ENCODE assay signal across 1 cellular context in the genomic region with DNA sequence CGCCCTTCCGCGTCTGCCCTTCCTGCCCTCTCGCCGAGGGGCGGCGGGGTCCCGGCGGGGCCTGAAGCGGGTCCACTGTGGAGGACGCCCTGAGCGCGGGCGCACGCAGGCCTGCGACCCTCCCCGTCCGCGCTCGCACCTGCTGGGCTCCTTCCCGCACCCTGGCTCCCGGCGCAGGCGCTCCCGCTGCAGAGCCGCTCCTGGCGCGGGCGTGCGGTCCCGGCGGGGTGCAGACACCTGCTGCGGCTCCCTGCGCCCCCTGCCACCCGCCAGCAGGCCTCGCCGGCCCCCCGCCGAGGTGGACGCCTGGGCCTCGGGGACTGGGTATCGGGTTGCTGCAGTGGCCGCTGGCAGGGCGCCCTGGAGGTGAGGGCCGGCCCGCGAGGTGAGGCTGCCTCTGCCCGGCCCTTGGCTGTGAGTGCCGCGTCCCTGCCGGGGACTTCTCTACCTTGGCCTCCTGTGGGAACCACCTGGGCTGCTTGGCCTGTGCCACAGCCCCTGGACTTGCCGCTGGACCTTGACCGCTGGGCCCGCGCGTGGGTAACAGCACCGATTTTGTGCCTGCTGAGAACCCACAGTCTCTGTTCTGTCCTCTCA.
A peak's percentile ranks its signal among the peaks of the same experiment; 100 is the strongest.
TF ChIP-seq lines count a peak whose summit lies in the region.

No MANE protein-coding gene starts in this region.

TF ChIP-seq in HepG2, 621 proteins besides CTCF, POLR2A, EP300 and RAD21 (continued from another document and continues in another):
- TF ChIP-seq, protein P1, sequence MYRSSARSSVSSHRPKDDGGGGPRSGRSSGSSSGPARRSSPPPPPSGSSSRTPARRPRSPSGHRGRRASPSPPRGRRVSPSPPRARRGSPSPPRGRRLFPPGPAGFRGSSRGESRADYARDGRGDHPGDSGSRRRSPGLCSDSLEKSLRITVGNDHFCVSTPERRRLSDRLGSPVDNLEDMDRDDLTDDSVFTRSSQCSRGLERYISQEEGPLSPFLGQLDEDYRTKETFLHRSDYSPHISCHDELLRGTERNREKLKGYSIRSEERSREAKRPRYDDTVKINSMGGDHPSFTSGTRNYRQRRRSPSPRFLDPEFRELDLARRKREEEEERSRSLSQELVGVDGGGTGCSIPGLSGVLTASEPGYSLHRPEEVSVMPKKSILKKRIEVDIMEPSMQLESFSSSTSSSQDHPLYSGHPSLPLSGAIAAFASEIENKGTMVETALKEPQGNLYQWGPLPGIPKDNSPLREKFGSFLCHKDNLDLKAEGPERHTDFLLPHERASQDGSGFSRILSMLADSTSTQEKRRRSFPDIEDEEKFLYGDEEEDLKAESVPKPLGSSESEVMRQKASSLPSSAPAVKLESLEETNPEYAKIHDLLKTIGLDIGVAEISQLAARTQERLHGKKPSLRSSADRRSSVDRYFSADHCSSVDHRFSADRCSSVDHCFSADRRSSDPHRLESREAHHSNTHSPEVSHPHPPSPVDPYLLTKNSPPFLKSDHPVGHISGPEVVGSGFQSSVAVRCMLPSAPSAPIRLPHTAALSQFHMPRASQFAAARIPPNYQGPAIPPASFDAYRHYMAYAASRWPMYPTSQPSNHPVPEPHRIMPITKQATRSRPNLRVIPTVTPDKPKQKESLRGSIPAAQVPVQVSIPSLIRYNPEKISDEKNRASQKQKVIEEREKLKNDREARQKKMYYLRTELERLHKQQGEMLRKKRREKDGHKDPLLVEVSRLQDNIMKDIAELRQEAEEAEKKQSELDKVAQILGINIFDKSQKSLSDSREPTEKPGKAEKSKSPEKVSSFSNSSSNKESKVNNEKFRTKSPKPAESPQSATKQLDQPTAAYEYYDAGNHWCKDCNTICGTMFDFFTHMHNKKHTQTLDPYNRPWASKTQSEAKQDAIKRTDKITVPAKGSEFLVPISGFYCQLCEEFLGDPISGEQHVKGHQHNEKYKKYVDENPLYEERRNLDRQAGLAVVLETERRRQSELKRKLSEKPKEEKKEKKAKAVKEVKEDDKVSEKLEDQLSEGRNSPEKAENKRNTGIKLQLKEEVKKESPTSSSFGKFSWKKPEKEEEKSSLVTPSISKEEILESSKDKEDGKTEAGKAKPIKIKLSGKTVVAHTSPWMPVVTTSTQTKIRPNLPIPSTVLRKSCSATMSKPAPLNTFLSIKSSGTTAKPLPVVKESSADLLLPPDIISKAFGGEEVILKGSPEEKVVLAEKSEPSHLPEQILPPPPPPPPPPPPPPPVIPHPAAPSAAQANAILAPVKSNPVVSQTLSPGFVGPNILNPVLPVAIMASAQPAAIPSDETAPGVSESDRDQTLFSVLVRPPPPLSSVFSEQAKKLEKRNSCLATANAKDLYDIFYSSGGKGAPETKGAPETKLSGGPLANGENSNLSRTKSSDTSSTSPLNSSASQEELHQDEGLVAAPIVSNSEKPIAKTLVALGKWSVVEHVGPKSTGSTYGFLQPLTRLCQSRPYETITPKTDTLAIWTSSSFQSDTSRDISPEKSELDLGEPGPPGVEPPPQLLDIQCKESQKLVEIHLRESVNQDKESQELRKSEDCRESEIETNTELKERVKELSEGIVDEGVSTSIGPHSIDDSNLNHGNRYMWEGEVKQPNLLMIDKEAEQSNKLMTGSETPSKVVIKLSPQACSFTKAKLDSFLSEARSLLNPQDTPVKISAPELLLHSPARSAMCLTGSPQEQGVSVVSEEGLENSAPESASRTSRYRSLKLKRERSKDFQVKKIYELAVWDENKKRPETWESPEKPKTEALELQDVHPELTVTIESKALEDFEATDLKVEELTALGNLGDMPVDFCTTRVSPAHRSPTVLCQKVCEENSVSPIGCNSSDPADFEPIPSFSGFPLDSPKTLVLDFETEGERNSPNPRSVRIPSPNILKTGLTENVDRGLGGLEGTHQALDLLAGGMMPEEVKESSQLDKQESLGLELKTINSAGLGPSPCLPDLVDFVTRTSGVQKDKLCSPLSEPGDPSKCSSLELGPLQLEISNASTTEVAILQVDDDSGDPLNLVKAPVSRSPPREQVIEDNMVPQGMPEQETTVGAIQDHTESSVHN (CRISPR knock-in tag; IDR thresholded peaks at IDR 0.05): no peak
- TF ChIP-seq, protein P2, sequence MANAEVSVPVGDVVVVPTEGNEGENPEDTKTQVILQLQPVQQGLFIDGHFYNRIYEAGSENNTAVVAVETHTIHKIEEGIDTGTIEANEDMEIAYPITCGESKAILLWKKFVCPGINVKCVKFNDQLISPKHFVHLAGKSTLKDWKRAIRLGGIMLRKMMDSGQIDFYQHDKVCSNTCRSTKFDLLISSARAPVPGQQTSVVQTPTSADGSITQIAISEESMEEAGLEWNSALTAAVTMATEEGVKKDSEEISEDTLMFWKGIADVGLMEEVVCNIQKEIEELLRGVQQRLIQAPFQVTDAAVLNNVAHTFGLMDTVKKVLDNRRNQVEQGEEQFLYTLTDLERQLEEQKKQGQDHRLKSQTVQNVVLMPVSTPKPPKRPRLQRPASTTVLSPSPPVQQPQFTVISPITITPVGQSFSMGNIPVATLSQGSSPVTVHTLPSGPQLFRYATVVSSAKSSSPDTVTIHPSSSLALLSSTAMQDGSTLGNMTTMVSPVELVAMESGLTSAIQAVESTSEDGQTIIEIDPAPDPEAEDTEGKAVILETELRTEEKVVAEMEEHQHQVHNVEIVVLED (CRISPR knock-in tag; IDR thresholded peaks at IDR 0.05; ENCODE audit: borderline replicate concordance): no peak
- no peak for TF ChIP-seq RXRA (CRISPR knock-in tag; IDR thresholded peaks at IDR 0.05)
- TF ChIP-seq ZNF652 (CRISPR knock-in tag; IDR thresholded peaks at IDR 0.05; ENCODE audit: borderline replicate concordance, low read depth): no peak
- no peak for TF ChIP-seq RORA (CRISPR knock-in tag; IDR thresholded peaks at IDR 0.05)
- no peak for TF ChIP-seq JUNB (CRISPR knock-in tag; IDR thresholded peaks at IDR 0.05; ENCODE audit: borderline replicate concordance)
- no peak for TF ChIP-seq ZNF329 (CRISPR knock-in tag; IDR thresholded peaks at IDR 0.05; ENCODE audit: low read depth)
- TF ChIP-seq RELA (CRISPR knock-in tag; IDR thresholded peaks at IDR 0.05): no peak
- no peak for TF ChIP-seq ZSCAN20 (CRISPR knock-in tag; IDR thresholded peaks at IDR 0.05; ENCODE audit: borderline replicate concordance)
- no peak for TF ChIP-seq GATAD2A (CRISPR knock-in tag; IDR thresholded peaks at IDR 0.05)
- TF ChIP-seq MAF1 (CRISPR knock-in tag; IDR thresholded peaks at IDR 0.05; ENCODE audit: borderline replicate concordance): no peak
- TF ChIP-seq, protein P3, sequence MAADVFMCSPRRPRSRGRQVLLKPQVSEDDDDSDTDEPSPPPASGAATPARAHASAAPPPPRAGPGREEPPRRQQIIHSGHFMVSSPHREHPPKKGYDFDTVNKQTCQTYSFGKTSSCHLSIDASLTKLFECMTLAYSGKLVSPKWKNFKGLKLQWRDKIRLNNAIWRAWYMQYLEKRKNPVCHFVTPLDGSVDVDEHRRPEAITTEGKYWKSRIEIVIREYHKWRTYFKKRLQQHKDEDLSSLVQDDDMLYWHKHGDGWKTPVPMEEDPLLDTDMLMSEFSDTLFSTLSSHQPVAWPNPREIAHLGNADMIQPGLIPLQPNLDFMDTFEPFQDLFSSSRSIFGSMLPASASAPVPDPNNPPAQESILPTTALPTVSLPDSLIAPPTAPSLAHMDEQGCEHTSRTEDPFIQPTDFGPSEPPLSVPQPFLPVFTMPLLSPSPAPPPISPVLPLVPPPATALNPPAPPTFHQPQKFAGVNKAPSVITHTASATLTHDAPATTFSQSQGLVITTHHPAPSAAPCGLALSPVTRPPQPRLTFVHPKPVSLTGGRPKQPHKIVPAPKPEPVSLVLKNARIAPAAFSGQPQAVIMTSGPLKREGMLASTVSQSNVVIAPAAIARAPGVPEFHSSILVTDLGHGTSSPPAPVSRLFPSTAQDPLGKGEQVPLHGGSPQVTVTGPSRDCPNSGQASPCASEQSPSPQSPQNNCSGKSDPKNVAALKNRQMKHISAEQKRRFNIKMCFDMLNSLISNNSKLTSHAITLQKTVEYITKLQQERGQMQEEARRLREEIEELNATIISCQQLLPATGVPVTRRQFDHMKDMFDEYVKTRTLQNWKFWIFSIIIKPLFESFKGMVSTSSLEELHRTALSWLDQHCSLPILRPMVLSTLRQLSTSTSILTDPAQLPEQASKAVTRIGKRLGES (CRISPR knock-in tag; IDR thresholded peaks at IDR 0.05; ENCODE audit: borderline replicate concordance): no peak
- TF ChIP-seq NR1H2 (CRISPR knock-in tag; IDR thresholded peaks at IDR 0.05; ENCODE audit: borderline replicate concordance, low read depth): no peak
- no peak for TF ChIP-seq KLF9 (CRISPR knock-in tag; IDR thresholded peaks at IDR 0.05; ENCODE audit: low read depth)
- TF ChIP-seq ZNF598 (CRISPR knock-in tag; IDR thresholded peaks at IDR 0.05; ENCODE audit: borderline replicate concordance): no peak
- TF ChIP-seq, protein P4, sequence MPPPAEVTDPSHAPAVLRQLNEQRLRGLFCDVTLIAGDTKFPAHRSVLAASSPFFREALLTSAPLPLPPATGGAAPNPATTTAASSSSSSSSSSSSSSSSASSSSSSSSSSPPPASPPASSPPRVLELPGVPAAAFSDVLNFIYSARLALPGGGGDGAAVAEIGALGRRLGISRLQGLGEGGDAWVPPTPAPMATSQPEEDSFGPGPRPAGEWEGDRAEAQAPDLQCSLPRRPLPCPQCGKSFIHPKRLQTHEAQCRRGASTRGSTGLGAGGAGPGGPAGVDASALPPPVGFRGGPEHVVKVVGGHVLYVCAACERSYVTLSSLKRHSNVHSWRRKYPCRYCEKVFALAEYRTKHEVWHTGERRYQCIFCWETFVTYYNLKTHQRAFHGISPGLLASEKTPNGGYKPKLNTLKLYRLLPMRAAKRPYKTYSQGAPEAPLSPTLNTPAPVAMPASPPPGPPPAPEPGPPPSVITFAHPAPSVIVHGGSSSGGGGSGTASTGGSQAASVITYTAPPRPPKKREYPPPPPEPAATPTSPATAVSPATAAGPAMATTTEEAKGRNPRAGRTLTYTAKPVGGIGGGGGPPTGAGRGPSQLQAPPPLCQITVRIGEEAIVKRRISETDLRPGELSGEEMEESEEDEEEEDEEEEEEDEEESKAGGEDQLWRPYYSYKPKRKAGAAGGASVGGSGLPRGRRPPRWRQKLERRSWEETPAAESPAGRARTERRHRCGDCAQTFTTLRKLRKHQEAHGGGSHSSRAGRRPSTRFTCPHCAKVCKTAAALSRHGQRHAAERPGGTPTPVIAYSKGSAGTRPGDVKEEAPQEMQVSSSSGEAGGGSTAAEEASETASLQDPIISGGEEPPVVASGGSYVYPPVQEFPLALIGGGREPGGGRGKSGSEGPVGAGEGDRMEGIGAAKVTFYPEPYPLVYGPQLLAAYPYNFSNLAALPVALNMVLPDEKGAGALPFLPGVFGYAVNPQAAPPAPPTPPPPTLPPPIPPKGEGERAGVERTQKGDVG (CRISPR knock-in tag; IDR thresholded peaks at IDR 0.05; ENCODE audit: borderline replicate concordance): no peak
- no peak for TF ChIP-seq HNRNPK (IDR thresholded peaks at IDR 0.05; ENCODE audit: low read depth, low read length, poor library complexity, severe bottlenecking)
- no peak for TF ChIP-seq ZNF589 (CRISPR knock-in tag; conservative IDR thresholded peaks at IDR 0.05)
- TF ChIP-seq TP53 (CRISPR knock-in tag; conservative IDR thresholded peaks at IDR 0.05): no peak
- no peak for TF ChIP-seq SETDB1 (CRISPR knock-in tag; IDR thresholded peaks at IDR 0.05; ENCODE audit: borderline replicate concordance)
- TF ChIP-seq, protein P5, sequence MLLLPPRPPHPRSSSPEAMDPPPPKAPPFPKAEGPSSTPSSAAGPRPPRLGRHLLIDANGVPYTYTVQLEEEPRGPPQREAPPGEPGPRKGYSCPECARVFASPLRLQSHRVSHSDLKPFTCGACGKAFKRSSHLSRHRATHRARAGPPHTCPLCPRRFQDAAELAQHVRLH (CRISPR knock-in tag; IDR thresholded peaks at IDR 0.05; ENCODE audit: borderline replicate concordance, low read depth): no peak
- TF ChIP-seq STAT5B (CRISPR knock-in tag; IDR thresholded peaks at IDR 0.05): no peak
- TF ChIP-seq, protein P6, sequence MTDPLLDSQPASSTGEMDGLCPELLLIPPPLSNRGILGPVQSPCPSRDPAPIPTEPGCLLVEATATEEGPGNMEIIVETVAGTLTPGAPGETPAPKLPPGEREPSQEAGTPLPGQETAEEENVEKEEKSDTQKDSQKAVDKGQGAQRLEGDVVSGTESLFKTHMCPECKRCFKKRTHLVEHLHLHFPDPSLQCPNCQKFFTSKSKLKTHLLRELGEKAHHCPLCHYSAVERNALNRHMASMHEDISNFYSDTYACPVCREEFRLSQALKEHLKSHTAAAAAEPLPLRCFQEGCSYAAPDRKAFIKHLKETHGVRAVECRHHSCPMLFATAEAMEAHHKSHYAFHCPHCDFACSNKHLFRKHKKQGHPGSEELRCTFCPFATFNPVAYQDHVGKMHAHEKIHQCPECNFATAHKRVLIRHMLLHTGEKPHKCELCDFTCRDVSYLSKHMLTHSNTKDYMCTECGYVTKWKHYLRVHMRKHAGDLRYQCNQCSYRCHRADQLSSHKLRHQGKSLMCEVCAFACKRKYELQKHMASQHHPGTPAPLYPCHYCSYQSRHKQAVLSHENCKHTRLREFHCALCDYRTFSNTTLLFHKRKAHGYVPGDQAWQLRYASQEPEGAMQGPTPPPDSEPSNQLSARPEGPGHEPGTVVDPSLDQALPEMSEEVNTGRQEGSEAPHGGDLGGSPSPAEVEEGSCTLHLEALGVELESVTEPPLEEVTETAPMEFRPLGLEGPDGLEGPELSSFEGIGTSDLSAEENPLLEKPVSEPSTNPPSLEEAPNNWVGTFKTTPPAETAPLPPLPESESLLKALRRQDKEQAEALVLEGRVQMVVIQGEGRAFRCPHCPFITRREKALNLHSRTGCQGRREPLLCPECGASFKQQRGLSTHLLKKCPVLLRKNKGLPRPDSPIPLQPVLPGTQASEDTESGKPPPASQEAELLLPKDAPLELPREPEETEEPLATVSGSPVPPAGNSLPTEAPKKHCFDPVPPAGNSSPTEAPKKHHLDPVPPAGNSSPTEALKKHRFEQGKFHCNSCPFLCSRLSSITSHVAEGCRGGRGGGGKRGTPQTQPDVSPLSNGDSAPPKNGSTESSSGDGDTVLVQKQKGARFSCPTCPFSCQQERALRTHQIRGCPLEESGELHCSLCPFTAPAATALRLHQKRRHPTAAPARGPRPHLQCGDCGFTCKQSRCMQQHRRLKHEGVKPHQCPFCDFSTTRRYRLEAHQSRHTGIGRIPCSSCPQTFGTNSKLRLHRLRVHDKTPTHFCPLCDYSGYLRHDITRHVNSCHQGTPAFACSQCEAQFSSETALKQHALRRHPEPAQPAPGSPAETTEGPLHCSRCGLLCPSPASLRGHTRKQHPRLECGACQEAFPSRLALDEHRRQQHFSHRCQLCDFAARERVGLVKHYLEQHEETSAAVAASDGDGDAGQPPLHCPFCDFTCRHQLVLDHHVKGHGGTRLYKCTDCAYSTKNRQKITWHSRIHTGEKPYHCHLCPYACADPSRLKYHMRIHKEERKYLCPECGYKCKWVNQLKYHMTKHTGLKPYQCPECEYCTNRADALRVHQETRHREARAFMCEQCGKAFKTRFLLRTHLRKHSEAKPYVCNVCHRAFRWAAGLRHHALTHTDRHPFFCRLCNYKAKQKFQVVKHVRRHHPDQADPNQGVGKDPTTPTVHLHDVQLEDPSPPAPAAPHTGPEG (CRISPR knock-in tag; IDR thresholded peaks at IDR 0.05): 0 out of 2 replicates have a peak, but pooled peaks have one; percentile 18
- TF ChIP-seq, protein P7, sequence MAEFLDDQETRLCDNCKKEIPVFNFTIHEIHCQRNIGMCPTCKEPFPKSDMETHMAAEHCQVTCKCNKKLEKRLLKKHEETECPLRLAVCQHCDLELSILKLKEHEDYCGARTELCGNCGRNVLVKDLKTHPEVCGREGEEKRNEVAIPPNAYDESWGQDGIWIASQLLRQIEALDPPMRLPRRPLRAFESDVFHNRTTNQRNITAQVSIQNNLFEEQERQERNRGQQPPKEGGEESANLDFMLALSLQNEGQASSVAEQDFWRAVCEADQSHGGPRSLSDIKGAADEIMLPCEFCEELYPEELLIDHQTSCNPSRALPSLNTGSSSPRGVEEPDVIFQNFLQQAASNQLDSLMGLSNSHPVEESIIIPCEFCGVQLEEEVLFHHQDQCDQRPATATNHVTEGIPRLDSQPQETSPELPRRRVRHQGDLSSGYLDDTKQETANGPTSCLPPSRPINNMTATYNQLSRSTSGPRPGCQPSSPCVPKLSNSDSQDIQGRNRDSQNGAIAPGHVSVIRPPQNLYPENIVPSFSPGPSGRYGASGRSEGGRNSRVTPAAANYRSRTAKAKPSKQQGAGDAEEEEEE (CRISPR knock-in tag; IDR thresholded peaks at IDR 0.05; ENCODE audit: borderline replicate concordance): no peak
- no peak for TF ChIP-seq HMGA1 (CRISPR knock-in tag; conservative IDR thresholded peaks at IDR 0.05)
- TF ChIP-seq KAT8 (CRISPR knock-in tag; IDR thresholded peaks at IDR 0.05): no peak
- no peak for TF ChIP-seq ZNF549 (CRISPR knock-in tag; IDR thresholded peaks at IDR 0.05)
